ENCODE assay signal across 8 cellular contexts in genomic region chr20:25230177-25230831, GRCh38. TPM values are rescaled to one million over a fixed set of nuclear protein-coding genes. Genes with fewer than 3 reads are reported as not detected.
DNase-seq lines count a peak whose midpoint lies in the region; ATAC-seq and TF ChIP-seq lines count a peak whose summit lies in the region.

No MANE protein-coding gene starts in this region.

- no peaks in the 10 kb centered on the region for H3K9me3 Mint-ChIP-seq in activated CD4-positive, alpha-beta T cell treated with anti-CD3 and anti-CD28 coated beads, Interleukin-2, amount 10 ng/mL, durations not matched to agents 7 days and 5 days
- H3K9me3 Mint-ChIP-seq in activated CD4-positive, alpha-beta memory T cell treated with anti-CD3 and anti-CD28 coated beads, Interleukin-2, amount 10 ng/mL, durations not matched to agents 7 days and 5 days = no peaks in the 10 kb centered on the region

- no peak overlapping the region for H3K4me3 Mint-ChIP-seq in activated CD4-positive, alpha-beta T cell treated with anti-CD3 and anti-CD28 coated beads, Interleukin-2, amount 10 ng/mL, durations not matched to agents 7 days and 5 days
- no peak overlapping the region for H3K4me3 Mint-ChIP-seq in activated CD4-positive, alpha-beta memory T cell treated with anti-CD3 and anti-CD28 coated beads, Interleukin-2, amount 10 ng/mL, durations not matched to agents 7 days and 5 days

- ATAC-seq in GM19035 (IDR thresholded peaks at IDR 0.05; ENCODE audit: unreplicated experiment) (peak; percentile 82), HG02759 (IDR thresholded peaks at IDR 0.05; ENCODE audit: unreplicated experiment) (peak; percentile 70), GM19023 (IDR thresholded peaks at IDR 0.05; ENCODE audit: unreplicated experiment) (no peak)

- H3K9me3 ChIP-seq in spleen = no peaks in the 10 kb centered on the region

- H3K4me1 ChIP-seq in spleen = peaks cover 0 to 22% (median 0%) of the 10 kb centered on the region in 6 donors

- H3K27ac ChIP-seq in RWPE1 (peak overlapping the region; percentile 94), spleen (no peak overlapping the region)

- WGBS in spleen, 5 donors = 77 to 85% (median 79%) methylated on average over 8 of the region's 8 CpGs

- POLR2A ChIA-PET in RWPE1 (lab: Yijun Ruan, JAX; ENCODE audit: low non-redundant PET) = no interaction called here
- POLR2A ChIA-PET in activated CD4-positive, alpha-beta T cell treated with anti-CD3 and anti-CD28 coated beads, Interleukin-2, amount 10 ng/mL, durations not matched to agents 7 days and 5 days (lab: Charles Lee) = no interaction called here
- POLR2A ChIA-PET in activated CD4-positive, alpha-beta memory T cell treated with anti-CD3 and anti-CD28 coated beads, Interleukin-2, amount 10 ng/mL, durations not matched to agents 7 days and 5 days (lab: Charles Lee) = no interaction called here

- peaks cover 0 to 18% (median 7%) of the 10 kb centered on the region in 6 donors for H3K36me3 ChIP-seq in spleen

- intact Hi-C loops in spleen (cut with DNase I; ENCODE audit: low total_unique reads) = no loop called here

- TF ChIP-seq CTCF in RWPE1 (conservative IDR thresholded peaks at IDR 0.05; ENCODE audit: low read depth) = no peak
- TF ChIP-seq CTCF in spleen (IDR thresholded peaks at IDR 0.05 in 8 of 11, conservative IDR thresholded peaks at IDR 0.05 in 3 of 11) = no peak

- H3K27me3 ChIP-seq in spleen (replicated peaks in 1 of 7) = peaks cover 0 to 13% (median 0%) of the 10 kb centered on the region in 7 donors

- H3K4me1 Mint-ChIP-seq in activated CD4-positive, alpha-beta T cell treated with anti-CD3 and anti-CD28 coated beads, Interleukin-2, amount 10 ng/mL, durations not matched to agents 7 days and 5 days = no peaks in the 10 kb centered on the region
- H3K4me1 Mint-ChIP-seq in activated CD4-positive, alpha-beta memory T cell treated with anti-CD3 and anti-CD28 coated beads, Interleukin-2, amount 10 ng/mL, durations not matched to agents 7 days and 5 days = no peaks in the 10 kb centered on the region

- TF ChIP-seq POLR2A in spleen (IDR thresholded peaks at IDR 0.05) = no peak

- H3K27me3 Mint-ChIP-seq in activated CD4-positive, alpha-beta T cell treated with anti-CD3 and anti-CD28 coated beads, Interleukin-2, amount 10 ng/mL, durations not matched to agents 7 days and 5 days = no peaks in the 10 kb centered on the region
- peaks cover 10% of the 10 kb centered on the region for H3K27me3 Mint-ChIP-seq in activated CD4-positive, alpha-beta memory T cell treated with anti-CD3 and anti-CD28 coated beads, Interleukin-2, amount 10 ng/mL, durations not matched to agents 7 days and 5 days

- no peak for DNase-seq in RWPE1 (ENCODE audit: low spot score)
- DNase-seq in spleen = peak; percentile 60
- DNase-seq in NCI-H2171 treated with DMSO at 0.1 percent for 48 hours (lab: John Stamatoyannopoulos, UW) = no peak
- DNase-seq in activated CD4-positive, alpha-beta T cell treated with anti-CD3 and anti-CD28 coated beads, Interleukin-2, amount 10 ng/mL, durations not matched to agents 7 days and 5 days = no peak
- DNase-seq in activated CD4-positive, alpha-beta memory T cell treated with anti-CD3 and anti-CD28 coated beads, Interleukin-2, amount 10 ng/mL, durations not matched to agents 7 days and 5 days = no peak

- CTCF ChIA-PET in RWPE1 (lab: Yijun Ruan, JAX) = no interaction called here
- CTCF ChIA-PET in activated CD4-positive, alpha-beta T cell treated with anti-CD3 and anti-CD28 coated beads, Interleukin-2, amount 10 ng/mL, durations not matched to agents 7 days and 5 days (lab: Charles Lee) = no interaction called here
- CTCF ChIA-PET in activated CD4-positive, alpha-beta memory T cell treated with anti-CD3 and anti-CD28 coated beads, Interleukin-2, amount 10 ng/mL, durations not matched to agents 7 days and 5 days (lab: Charles Lee) = interaction anchor here (0.7 kb wide), 1 partner anchor 9 kb away, joined by 3 read pairs; no protein-coding TSS in a partner anchor

- no peaks in the 10 kb centered on the region for H3K36me3 Mint-ChIP-seq in activated CD4-positive, alpha-beta T cell treated with anti-CD3 and anti-CD28 coated beads, Interleukin-2, amount 10 ng/mL, durations not matched to agents 7 days and 5 days (ENCODE audit: low read depth)
- H3K36me3 Mint-ChIP-seq in activated CD4-positive, alpha-beta memory T cell treated with anti-CD3 and anti-CD28 coated beads, Interleukin-2, amount 10 ng/mL, durations not matched to agents 7 days and 5 days (ENCODE audit: low read depth) = peaks cover 4% of the 10 kb centered on the region

- H3K4me3 ChIP-seq in spleen = no peak overlapping the region

- no peak overlapping the region for H3K27ac Mint-ChIP-seq in activated CD4-positive, alpha-beta T cell treated with anti-CD3 and anti-CD28 coated beads, Interleukin-2, amount 10 ng/mL, durations not matched to agents 7 days and 5 days
- no peak overlapping the region for H3K27ac Mint-ChIP-seq in activated CD4-positive, alpha-beta memory T cell treated with anti-CD3 and anti-CD28 coated beads, Interleukin-2, amount 10 ng/mL, durations not matched to agents 7 days and 5 days

RNA-seq across cellular contexts. Expression of gene PYGB, which starts 17.6 kb away (rescaled TPM):
- 10 to 100 TPM; 27.0 to 47.8 (median 34.4) TPM for total RNA-seq in spleen
- 10 to 100 TPM; 10.5 to 29.4 (median 18.2) TPM for polyA plus RNA-seq in spleen
- total RNA-seq in activated CD4-positive, alpha-beta T cell treated with anti-CD3 and anti-CD28 coated beads, Interleukin-2, amount 10 ng/mL, durations not matched to agents 7 days and 5 days = 10 to 100 TPM; 28.7 to 30.2 TPM
- 10 to 100 TPM; 28.4 to 29.8 TPM for total RNA-seq in activated CD4-positive, alpha-beta memory T cell treated with anti-CD3 and anti-CD28 coated beads, Interleukin-2, amount 10 ng/mL, durations not matched to agents 7 days and 5 days

RNA-seq across cellular contexts. Expression of gene ENTPD6, which starts 34.8 kb away (rescaled TPM):
- 10 to 100 TPM; 31.6 to 49.6 (median 35.7) TPM for total RNA-seq in spleen
- polyA plus RNA-seq in spleen = 10 to 100 TPM; 23.0 to 42.0 (median 33.6) TPM
- 10 to 100 TPM; 33.8 to 45.6 TPM for total RNA-seq in activated CD4-positive, alpha-beta T cell treated with anti-CD3 and anti-CD28 coated beads, Interleukin-2, amount 10 ng/mL, durations not matched to agents 7 days and 5 days
- total RNA-seq in activated CD4-positive, alpha-beta memory T cell treated with anti-CD3 and anti-CD28 coated beads, Interleukin-2, amount 10 ng/mL, durations not matched to agents 7 days and 5 days = 10 to 100 TPM; 47.7 to 48.2 TPM
